Comparison of ENCODE assay signal across 8 cellular contexts in the genomic region with DNA sequence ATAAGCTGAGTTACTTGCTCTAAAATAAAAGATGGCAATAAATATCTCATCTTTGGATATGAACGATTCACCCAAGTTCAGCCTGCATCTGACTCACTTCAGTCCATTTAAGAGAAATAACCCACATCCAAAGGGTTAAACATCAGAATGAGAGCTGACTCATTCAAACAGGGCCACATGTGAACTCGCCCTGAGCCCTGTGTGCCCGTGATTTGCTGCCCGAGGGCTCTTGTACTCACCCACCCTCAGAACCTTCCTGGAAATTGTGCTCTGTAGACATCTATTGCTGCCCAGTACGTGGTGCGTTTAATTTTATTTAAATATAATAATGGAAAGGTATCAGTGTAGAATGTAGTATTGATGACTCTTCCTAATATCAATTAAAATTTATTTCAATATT.
DNase-seq lines count a peak whose midpoint lies in the region; ATAC-seq, FAIRE-seq and TF ChIP-seq lines count a peak whose summit lies in the region.

No MANE protein-coding gene starts in this region.

- H3K4me3 Mint-ChIP-seq in activated T-helper 2 cell treated with anti-CD3 and anti-CD28 coated beads, Interferon-gamma antibody, Interleukin-2, Interleukin-4, amounts not matched to agents 10 μg/mL and 5 μg/mL and 100 μg/mL, durations not matched to agents 14 hours and 24 hours and 36 hours (ENCODE audit: low read depth) = peak overlapping the region; percentile 49

- H3K4me1 ChIP-seq in kidney (ENCODE audit: control insufficient read depth in 1 of 2, insufficient read depth in 1 of 2, low read depth in 1 of 2, low read length in 2 of 2) = peaks cover 31 to 34% of the 10 kb centered on the region in 2 donors
- H3K4me1 ChIP-seq in stomach = peaks cover 55 to 98% (median 84%) of the 10 kb centered on the region in 4 donors

- peak overlapping the region; percentile 91 for H3K27ac Mint-ChIP-seq in activated T-helper 2 cell treated with anti-CD3 and anti-CD28 coated beads, Interferon-gamma antibody, Interleukin-2, Interleukin-4, amounts not matched to agents 10 μg/mL and 5 μg/mL and 100 μg/mL, durations not matched to agents 14 hours and 24 hours and 36 hours

- H3K4me3 ChIP-seq in kidney (ENCODE audit: low read length in 2 of 2) (no peak overlapping the region), stomach (no peak overlapping the region)

- WGBS in stomach, 5 donors = 35 to 42% (median 40%) methylated on average over 6 of the region's 6 CpGs

- H3K36me3 Mint-ChIP-seq in activated T-helper 2 cell treated with anti-CD3 and anti-CD28 coated beads, Interferon-gamma antibody, Interleukin-2, Interleukin-4, amounts not matched to agents 10 μg/mL and 5 μg/mL and 100 μg/mL, durations not matched to agents 14 hours and 24 hours and 36 hours (ENCODE audit: low read depth) = peaks cover 57% of the 10 kb centered on the region

- H3K36me3 ChIP-seq in kidney (ENCODE audit: control insufficient read depth in 1 of 2, insufficient read depth in 2 of 2, low read length in 2 of 2) (no peaks in the 10 kb centered on the region), stomach (peaks cover 0 to 15% (median 4%) of the 10 kb centered on the region in 4 donors)

- TF ChIP-seq POLR2A in stomach (IDR thresholded peaks at IDR 0.05) = no peak

- intact Hi-C loops in activated T-helper 2 cell treated with anti-CD3 and anti-CD28 coated beads, Interferon-gamma antibody, Interleukin-2, Interleukin-4, amounts not matched to agents 10 μg/mL and 5 μg/mL and 100 μg/mL, durations not matched to agents 14 hours and 24 hours and 36 hours (cut with micrococcal nuclease) = loop anchor here (1.0 to 2.0 kb wide), 3 partner anchors 13 to 58 kb away; no protein-coding TSS in a partner anchor
- intact Hi-C loops in kidney (cut with DNase I) (no loop called here), stomach (cut with DNase I; ENCODE audit: low total_unique reads) (no loop called here)

- H3K27me3 Mint-ChIP-seq in activated T-helper 2 cell treated with anti-CD3 and anti-CD28 coated beads, Interferon-gamma antibody, Interleukin-2, Interleukin-4, amounts not matched to agents 10 μg/mL and 5 μg/mL and 100 μg/mL, durations not matched to agents 14 hours and 24 hours and 36 hours (ENCODE audit: low read depth) = no peaks in the 10 kb centered on the region

- H3K4me1 Mint-ChIP-seq in activated T-helper 2 cell treated with anti-CD3 and anti-CD28 coated beads, Interferon-gamma antibody, Interleukin-2, Interleukin-4, amounts not matched to agents 10 μg/mL and 5 μg/mL and 100 μg/mL, durations not matched to agents 14 hours and 24 hours and 36 hours (ENCODE audit: low read depth) = peaks cover 45% of the 10 kb centered on the region

- ATAC-seq in GM21576 (IDR thresholded peaks at IDR 0.05; ENCODE audit: unreplicated experiment) (no peak), left lobe of liver (no peak)

- H3K9ac ChIP-seq in kidney (ENCODE audit: low read length in 2 of 2) = peak overlapping the region in 1 of 2 donors; percentile 58

- H3K9me3 Mint-ChIP-seq in activated T-helper 2 cell treated with anti-CD3 and anti-CD28 coated beads, Interferon-gamma antibody, Interleukin-2, Interleukin-4, amounts not matched to agents 10 μg/mL and 5 μg/mL and 100 μg/mL, durations not matched to agents 14 hours and 24 hours and 36 hours = no peaks in the 10 kb centered on the region

- no peaks in the 10 kb centered on the region for H3K27me3 ChIP-seq in stomach

- TF ChIP-seq CTCF in kidney (IDR thresholded peaks at IDR 0.05; ENCODE audit: borderline replicate concordance, extremely low read depth, insufficient read depth) (no peak), stomach (IDR thresholded peaks at IDR 0.05) (no peak)

- H3K27ac ChIP-seq in kidney (ENCODE audit: low read depth in 2 of 2, low read length in 2 of 2) (peak overlapping the region in 1 of 2 donors; percentile 79), stomach (peak overlapping the region in 4 of 5 donors; percentile 77 to 87 (median 81))

- H3K9me3 ChIP-seq in kidney (ENCODE audit: control insufficient read depth in 1 of 2, low read length in 2 of 2) (no peaks in the 10 kb centered on the region), stomach (no peaks in the 10 kb centered on the region)

- no peak for TF ChIP-seq EP300 in stomach (IDR thresholded peaks at IDR 0.05)

- FAIRE-seq in kidney (lab: Jason Lieb, UNC) = no peak

- DNase-seq in 8988T (peak; percentile 49), HT-29 (ENCODE audit: low spot score) (peak; percentile 37), kidney (peak; percentile 80), stomach (no peak), activated gamma-delta T cell treated with Interleukin-2 at 50 U/mL for 16 hours (no peak), left lobe of liver (ENCODE audit: low spot score) (no peak)
- no peak for DNase-seq in activated T-helper 2 cell treated with anti-CD3 and anti-CD28 coated beads, Interferon-gamma antibody, Interleukin-2, Interleukin-4, amounts not matched to agents 10 μg/mL and 5 μg/mL and 100 μg/mL, durations not matched to agents 14 hours and 24 hours and 36 hours (ENCODE audit: low spot score)

Comparison
In these comparisons a context has a peak if more than half of its experiments do, and no peak if none do; other contexts are left out.
1. DNase-seq: peak in 8988T (single experiment), HT-29 (single experiment) and kidney (single experiment); none in activated T-helper 2 cell treated with anti-CD3 and anti-CD28 coated beads, Interferon-gamma antibody, Interleukin-2, Interleukin-4, amounts not matched to agents 10 μg/mL and 5 μg/mL and 100 μg/mL, durations not matched to agents 14 hours and 24 hours and 36 hours (single experiment), stomach (single experiment), activated gamma-delta T cell treated with Interleukin-2 at 50 U/mL for 16 hours (single experiment) and left lobe of liver (single experiment).